Comparison of ENCODE assay signal across 2 cellular contexts in the genomic region with DNA sequence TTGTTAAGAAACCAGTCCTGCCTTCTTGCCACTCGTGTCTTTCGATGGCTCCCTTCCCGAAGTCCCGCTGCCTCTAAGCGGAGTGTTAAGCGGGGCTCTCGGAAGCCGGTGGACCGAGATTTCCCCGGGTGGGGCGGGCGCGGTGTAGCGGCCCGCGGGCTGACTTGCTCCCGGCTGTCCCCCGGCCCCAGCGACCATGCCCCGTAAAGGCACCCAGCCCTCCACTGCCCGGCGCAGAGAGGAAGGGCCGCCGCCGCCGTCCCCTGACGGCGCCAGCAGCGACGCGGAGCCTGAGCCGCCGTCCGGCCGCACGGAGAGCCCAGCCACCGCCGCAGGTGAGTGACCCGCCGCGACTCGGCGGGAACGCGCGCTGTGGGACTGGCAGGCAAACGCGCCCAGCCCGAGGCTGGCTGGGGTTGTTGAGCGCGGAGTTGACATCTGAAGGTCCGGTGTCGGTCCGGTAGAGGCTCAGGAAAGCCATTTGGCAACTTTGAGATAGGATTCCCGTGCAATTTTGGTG.
TF ChIP-seq lines count a peak whose summit lies in the region.

No MANE protein-coding gene starts in this region.

TF ChIP-seq in HEK293, 187 proteins besides CTCF, POLR2A, EP300 and RAD21:
- TF ChIP-seq ZIC2 (tag by site-specific recombination; IDR thresholded peaks at IDR 0.05) (peak; percentile 16; the same call in 1 of the 2 replicates), BCL11B (tag by site-specific recombination; IDR thresholded peaks at IDR 0.05; ENCODE audit: low read depth) (0 out of 2 replicates have a peak, but pooled peaks have one; percentile 3)
- TF ChIP-seq, protein P1, sequence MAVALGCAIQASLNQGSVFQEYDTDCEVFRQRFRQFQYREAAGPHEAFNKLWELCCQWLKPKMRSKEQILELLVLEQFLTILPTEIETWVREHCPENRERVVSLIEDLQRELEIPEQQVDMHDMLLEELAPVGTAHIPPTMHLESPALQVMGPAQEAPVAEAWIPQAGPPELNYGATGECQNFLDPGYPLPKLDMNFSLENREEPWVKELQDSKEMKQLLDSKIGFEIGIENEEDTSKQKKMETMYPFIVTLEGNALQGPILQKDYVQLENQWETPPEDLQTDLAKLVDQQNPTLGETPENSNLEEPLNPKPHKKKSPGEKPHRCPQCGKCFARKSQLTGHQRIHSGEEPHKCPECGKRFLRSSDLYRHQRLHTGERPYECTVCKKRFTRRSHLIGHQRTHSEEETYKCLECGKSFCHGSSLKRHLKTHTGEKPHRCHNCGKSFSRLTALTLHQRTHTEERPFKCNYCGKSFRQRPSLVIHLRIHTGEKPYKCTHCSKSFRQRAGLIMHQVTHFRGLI (tag by site-specific recombination; IDR thresholded peaks at IDR 0.05), result peak; percentile 63; the same call in 1 of the 2 replicates
- TF ChIP-seq, protein P2, sequence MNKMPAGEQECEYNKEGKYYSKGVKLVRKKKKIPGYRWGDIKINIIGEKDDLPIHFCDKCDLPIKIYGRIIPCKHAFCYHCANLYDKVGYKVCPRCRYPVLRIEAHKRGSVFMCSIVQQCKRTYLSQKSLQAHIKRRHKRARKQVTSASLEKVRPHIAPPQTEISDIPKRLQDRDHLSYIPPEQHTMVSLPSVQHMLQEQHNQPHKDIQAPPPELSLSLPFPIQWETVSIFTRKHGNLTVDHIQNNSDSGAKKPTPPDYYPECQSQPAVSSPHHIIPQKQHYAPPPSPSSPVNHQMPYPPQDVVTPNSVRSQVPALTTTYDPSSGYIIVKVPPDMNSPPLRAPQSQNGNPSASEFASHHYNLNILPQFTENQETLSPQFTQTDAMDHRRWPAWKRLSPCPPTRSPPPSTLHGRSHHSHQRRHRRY (tag by site-specific recombination; IDR thresholded peaks at IDR 0.05), result no peak
- TF ChIP-seq, protein P3, sequence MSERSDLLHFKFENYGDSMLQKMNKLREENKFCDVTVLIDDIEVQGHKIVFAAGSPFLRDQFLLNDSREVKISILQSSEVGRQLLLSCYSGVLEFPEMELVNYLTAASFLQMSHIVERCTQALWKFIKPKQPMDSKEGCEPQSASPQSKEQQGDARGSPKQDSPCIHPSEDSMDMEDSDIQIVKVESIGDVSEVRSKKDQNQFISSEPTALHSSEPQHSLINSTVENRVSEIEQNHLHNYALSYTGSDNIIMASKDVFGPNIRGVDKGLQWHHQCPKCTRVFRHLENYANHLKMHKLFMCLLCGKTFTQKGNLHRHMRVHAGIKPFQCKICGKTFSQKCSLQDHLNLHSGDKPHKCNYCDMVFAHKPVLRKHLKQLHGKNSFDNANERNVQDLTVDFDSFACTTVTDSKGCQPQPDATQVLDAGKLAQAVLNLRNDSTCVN (tag by site-specific recombination; optimal IDR thresholded peaks at IDR 0.05), result peak; percentile 58
TF ChIP-seq in HEK293: peak in this region for 4.

TF ChIP-seq in H1, 55 proteins besides CTCF, POLR2A, EP300 and RAD21:
- no peak for TF ChIP-seq TCF12 (IDR thresholded peaks at IDR 0.05; ENCODE audit: low read depth, low read length)
- TF ChIP-seq SUZ12 (IDR thresholded peaks at IDR 0.05; ENCODE audit: low read length), result no peak
- no peak for TF ChIP-seq BRCA1 (IDR thresholded peaks at IDR 0.05; ENCODE audit: low read depth, low read length)
- TF ChIP-seq NANOG (IDR thresholded peaks at IDR 0.05; ENCODE audit: insufficient read depth, low read depth, low read length, poor library complexity, severe bottlenecking), result no peak
- no peak for TF ChIP-seq SP1 (IDR thresholded peaks at IDR 0.05; ENCODE audit: low read depth, low read length)
- no peak for TF ChIP-seq SP4 (IDR thresholded peaks at IDR 0.05; ENCODE audit: low read length)
- TF ChIP-seq FOSL1 (IDR thresholded peaks at IDR 0.05; ENCODE audit: insufficient read depth, low read depth, low read length), result no peak
- TF ChIP-seq TAF1 (IDR thresholded peaks at IDR 0.05; ENCODE audit: low read depth, low read length), result 0 out of 2 replicates have a peak, but pooled peaks have one; percentile 27
- TF ChIP-seq SAP30 (IDR thresholded peaks at IDR 0.05; ENCODE audit: insufficient read depth, insufficient replicate concordance, low read length), result no peak
- no peak for TF ChIP-seq CHD2 (IDR thresholded peaks at IDR 0.05; ENCODE audit: low read length)
- TF ChIP-seq KDM4A (IDR thresholded peaks at IDR 0.05; ENCODE audit: low read depth, low read length, severe bottlenecking), result no peak
- TF ChIP-seq, protein P4, sequence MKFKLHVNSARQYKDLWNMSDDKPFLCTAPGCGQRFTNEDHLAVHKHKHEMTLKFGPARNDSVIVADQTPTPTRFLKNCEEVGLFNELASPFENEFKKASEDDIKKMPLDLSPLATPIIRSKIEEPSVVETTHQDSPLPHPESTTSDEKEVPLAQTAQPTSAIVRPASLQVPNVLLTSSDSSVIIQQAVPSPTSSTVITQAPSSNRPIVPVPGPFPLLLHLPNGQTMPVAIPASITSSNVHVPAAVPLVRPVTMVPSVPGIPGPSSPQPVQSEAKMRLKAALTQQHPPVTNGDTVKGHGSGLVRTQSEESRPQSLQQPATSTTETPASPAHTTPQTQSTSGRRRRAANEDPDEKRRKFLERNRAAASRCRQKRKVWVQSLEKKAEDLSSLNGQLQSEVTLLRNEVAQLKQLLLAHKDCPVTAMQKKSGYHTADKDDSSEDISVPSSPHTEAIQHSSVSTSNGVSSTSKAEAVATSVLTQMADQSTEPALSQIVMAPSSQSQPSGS (IDR thresholded peaks at IDR 0.05; ENCODE audit: low read length), result no peak
- TF ChIP-seq CBX5 (IDR thresholded peaks at IDR 0.05; ENCODE audit: low read depth, low read length), result no peak
- TF ChIP-seq BACH1 (IDR thresholded peaks at IDR 0.05; ENCODE audit: low read length), result no peak
- no peak for TF ChIP-seq KDM5A (IDR thresholded peaks at IDR 0.05; ENCODE audit: low read length)
- TF ChIP-seq CHD1 (IDR thresholded peaks at IDR 0.05; ENCODE audit: low read depth, low read length), result no peak
- TF ChIP-seq SIN3A (conservative IDR thresholded peaks at IDR 0.05 in 1 of 2, IDR thresholded peaks at IDR 0.05 in 1 of 2; ENCODE audit: low read depth in 1 of 2, low read length in 2 of 2), result 0 out of 4 replicates have a peak, but pooled peaks of 1 of the 2 experiments have one; percentile 32
- TF ChIP-seq TEAD4 (IDR thresholded peaks at IDR 0.05; ENCODE audit: low read depth, low read length), result no peak
- no peak for TF ChIP-seq SP2 (IDR thresholded peaks at IDR 0.05; ENCODE audit: low read length)
- TF ChIP-seq, protein P5, sequence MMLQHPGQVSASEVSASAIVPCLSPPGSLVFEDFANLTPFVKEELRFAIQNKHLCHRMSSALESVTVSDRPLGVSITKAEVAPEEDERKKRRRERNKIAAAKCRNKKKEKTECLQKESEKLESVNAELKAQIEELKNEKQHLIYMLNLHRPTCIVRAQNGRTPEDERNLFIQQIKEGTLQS (IDR thresholded peaks at IDR 0.05; ENCODE audit: insufficient read depth, low read depth, low read length), result no peak
- 0 out of 2 replicates have a peak, but pooled peaks have one; percentile 29 for TF ChIP-seq PHF8 (conservative IDR thresholded peaks at IDR 0.05; ENCODE audit: low read depth, low read length)
- TF ChIP-seq ZNF274 (IDR thresholded peaks at IDR 0.05; ENCODE audit: borderline replicate concordance, extremely low read depth, low read length), result no peak
- TF ChIP-seq POU5F1 (IDR thresholded peaks at IDR 0.05; ENCODE audit: low read depth, low read length), result no peak
- TF ChIP-seq CREB1 (IDR thresholded peaks at IDR 0.05), result no peak
- TF ChIP-seq TAF7 (optimal IDR thresholded peaks at IDR 0.05; ENCODE audit: borderline replicate concordance, low read depth, low read length), result no peak
- no peak for TF ChIP-seq HDAC2 (IDR thresholded peaks at IDR 0.05; ENCODE audit: borderline replicate concordance in 1 of 2, low read depth in 2 of 2, low read length in 2 of 2)
- no peak for TF ChIP-seq SRF (IDR thresholded peaks at IDR 0.05; ENCODE audit: low read depth, low read length)
- TF ChIP-seq CBX8 (IDR thresholded peaks at IDR 0.05; ENCODE audit: borderline replicate concordance, low read depth, low read length), result no peak
- TF ChIP-seq TBP (IDR thresholded peaks at IDR 0.05; ENCODE audit: low read depth, low read length), result no peak
- TF ChIP-seq KDM1A (IDR thresholded peaks at IDR 0.05; ENCODE audit: borderline replicate concordance, low read length), result no peak
- TF ChIP-seq RXRA (IDR thresholded peaks at IDR 0.05; ENCODE audit: insufficient read depth, low read depth, low read length), result no peak
- TF ChIP-seq, protein P6, sequence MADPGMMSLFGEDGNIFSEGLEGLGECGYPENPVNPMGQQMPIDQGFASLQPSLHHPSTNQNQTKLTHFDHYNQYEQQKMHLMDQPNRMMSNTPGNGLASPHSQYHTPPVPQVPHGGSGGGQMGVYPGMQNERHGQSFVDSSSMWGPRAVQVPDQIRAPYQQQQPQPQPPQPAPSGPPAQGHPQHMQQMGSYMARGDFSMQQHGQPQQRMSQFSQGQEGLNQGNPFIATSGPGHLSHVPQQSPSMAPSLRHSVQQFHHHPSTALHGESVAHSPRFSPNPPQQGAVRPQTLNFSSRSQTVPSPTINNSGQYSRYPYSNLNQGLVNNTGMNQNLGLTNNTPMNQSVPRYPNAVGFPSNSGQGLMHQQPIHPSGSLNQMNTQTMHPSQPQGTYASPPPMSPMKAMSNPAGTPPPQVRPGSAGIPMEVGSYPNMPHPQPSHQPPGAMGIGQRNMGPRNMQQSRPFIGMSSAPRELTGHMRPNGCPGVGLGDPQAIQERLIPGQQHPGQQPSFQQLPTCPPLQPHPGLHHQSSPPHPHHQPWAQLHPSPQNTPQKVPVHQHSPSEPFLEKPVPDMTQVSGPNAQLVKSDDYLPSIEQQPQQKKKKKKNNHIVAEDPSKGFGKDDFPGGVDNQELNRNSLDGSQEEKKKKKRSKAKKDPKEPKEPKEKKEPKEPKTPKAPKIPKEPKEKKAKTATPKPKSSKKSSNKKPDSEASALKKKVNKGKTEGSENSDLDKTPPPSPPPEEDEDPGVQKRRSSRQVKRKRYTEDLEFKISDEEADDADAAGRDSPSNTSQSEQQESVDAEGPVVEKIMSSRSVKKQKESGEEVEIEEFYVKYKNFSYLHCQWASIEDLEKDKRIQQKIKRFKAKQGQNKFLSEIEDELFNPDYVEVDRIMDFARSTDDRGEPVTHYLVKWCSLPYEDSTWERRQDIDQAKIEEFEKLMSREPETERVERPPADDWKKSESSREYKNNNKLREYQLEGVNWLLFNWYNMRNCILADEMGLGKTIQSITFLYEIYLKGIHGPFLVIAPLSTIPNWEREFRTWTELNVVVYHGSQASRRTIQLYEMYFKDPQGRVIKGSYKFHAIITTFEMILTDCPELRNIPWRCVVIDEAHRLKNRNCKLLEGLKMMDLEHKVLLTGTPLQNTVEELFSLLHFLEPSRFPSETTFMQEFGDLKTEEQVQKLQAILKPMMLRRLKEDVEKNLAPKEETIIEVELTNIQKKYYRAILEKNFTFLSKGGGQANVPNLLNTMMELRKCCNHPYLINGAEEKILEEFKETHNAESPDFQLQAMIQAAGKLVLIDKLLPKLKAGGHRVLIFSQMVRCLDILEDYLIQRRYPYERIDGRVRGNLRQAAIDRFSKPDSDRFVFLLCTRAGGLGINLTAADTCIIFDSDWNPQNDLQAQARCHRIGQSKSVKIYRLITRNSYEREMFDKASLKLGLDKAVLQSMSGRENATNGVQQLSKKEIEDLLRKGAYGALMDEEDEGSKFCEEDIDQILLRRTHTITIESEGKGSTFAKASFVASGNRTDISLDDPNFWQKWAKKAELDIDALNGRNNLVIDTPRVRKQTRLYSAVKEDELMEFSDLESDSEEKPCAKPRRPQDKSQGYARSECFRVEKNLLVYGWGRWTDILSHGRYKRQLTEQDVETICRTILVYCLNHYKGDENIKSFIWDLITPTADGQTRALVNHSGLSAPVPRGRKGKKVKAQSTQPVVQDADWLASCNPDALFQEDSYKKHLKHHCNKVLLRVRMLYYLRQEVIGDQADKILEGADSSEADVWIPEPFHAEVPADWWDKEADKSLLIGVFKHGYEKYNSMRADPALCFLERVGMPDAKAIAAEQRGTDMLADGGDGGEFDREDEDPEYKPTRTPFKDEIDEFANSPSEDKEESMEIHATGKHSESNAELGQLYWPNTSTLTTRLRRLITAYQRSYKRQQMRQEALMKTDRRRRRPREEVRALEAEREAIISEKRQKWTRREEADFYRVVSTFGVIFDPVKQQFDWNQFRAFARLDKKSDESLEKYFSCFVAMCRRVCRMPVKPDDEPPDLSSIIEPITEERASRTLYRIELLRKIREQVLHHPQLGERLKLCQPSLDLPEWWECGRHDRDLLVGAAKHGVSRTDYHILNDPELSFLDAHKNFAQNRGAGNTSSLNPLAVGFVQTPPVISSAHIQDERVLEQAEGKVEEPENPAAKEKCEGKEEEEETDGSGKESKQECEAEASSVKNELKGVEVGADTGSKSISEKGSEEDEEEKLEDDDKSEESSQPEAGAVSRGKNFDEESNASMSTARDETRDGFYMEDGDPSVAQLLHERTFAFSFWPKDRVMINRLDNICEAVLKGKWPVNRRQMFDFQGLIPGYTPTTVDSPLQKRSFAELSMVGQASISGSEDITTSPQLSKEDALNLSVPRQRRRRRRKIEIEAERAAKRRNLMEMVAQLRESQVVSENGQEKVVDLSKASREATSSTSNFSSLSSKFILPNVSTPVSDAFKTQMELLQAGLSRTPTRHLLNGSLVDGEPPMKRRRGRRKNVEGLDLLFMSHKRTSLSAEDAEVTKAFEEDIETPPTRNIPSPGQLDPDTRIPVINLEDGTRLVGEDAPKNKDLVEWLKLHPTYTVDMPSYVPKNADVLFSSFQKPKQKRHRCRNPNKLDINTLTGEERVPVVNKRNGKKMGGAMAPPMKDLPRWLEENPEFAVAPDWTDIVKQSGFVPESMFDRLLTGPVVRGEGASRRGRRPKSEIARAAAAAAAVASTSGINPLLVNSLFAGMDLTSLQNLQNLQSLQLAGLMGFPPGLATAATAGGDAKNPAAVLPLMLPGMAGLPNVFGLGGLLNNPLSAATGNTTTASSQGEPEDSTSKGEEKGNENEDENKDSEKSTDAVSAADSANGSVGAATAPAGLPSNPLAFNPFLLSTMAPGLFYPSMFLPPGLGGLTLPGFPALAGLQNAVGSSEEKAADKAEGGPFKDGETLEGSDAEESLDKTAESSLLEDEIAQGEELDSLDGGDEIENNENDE (IDR thresholded peaks at IDR 0.05; ENCODE audit: insufficient replicate concordance, low read length), result no peak
- no peak for TF ChIP-seq EZH2 (IDR thresholded peaks at IDR 0.05; ENCODE audit: low read depth, low read length, severe bottlenecking)
- no peak for TF ChIP-seq CEBPB (IDR thresholded peaks at IDR 0.05; ENCODE audit: low read depth, low read length)
- TF ChIP-seq, protein P7, sequence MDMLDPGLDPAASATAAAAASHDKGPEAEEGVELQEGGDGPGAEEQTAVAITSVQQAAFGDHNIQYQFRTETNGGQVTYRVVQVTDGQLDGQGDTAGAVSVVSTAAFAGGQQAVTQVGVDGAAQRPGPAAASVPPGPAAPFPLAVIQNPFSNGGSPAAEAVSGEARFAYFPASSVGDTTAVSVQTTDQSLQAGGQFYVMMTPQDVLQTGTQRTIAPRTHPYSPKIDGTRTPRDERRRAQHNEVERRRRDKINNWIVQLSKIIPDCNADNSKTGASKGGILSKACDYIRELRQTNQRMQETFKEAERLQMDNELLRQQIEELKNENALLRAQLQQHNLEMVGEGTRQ (IDR thresholded peaks at IDR 0.05; ENCODE audit: low read length), result no peak
- 0 out of 2 replicates have a peak, but pooled peaks have one; percentile 28 for TF ChIP-seq POLR2AphosphoS5 (IDR thresholded peaks at IDR 0.05; ENCODE audit: low read depth, low read length)
- no peak for TF ChIP-seq GTF2F1 (IDR thresholded peaks at IDR 0.05; ENCODE audit: borderline replicate concordance, low read depth, low read length)
- TF ChIP-seq RBBP5 (IDR thresholded peaks at IDR 0.05; ENCODE audit: borderline replicate concordance, low read depth, low read length), result peak; percentile 25; the same call in 1 of the 2 replicates
